8 cellular contexts compared by ENCODE assay signal in the genomic region with DNA sequence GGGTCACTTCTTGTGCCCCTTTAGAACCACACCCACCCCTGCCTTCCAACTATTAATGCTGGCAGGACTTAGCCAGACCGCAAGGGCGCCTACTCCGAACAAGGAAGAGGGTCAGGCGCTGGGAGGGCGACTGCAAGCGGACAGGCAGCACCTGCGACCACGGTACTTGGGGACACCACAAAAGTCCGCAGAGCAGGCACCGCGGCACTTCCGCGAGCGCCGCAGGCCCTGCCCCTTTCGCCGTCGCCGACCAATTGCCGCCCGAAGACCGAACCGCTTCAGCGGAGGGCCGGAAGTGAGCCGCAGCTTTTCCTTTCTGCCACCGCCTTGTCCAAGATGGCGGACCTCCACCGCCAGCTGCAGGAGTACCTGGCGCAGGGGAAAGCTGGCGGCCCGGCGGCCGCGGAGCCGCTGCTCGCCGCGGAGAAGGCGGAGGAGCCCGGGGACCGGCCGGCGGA. TPM values are rescaled to one million over a fixed set of nuclear protein-coding genes. Genes with fewer than 3 reads are reported as not detected.
DNase-seq lines count a peak whose midpoint lies in the region; ATAC-seq and TF ChIP-seq lines count a peak whose summit lies in the region.

A gene with protein sequence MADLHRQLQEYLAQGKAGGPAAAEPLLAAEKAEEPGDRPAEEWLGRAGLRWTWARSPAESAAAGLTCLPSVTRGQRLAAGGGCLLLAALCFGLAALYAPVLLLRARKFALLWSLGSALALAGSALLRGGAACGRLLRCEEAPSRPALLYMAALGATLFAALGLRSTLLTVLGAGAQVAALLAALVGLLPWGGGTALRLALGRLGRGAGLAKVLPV (plus strand): TSS at position 305 of the 458 bp plus-strand sequence. CDS start 32 bp downstream, at position 337.

- peak within 1 kb of the TSS; percentile 99 for H3K27ac Mint-ChIP-seq in neural progenitor cell

- peak within 1 kb of the TSS; percentile 83 for H3K4me2 ChIP-seq in HCT116 (ENCODE audit: low read length)
- H3K4me2 ChIP-seq in MM.1S (ENCODE audit: low read depth, low read length) = peak within 1 kb of the TSS; percentile 98
- peak within 1 kb of the TSS; percentile 82 for H3K4me2 ChIP-seq in neural progenitor cell

- RAD21 ChIA-PET in HCT116 (lab: Charles Lee; ENCODE audit: low non-redundant PET in 1 of 2, low total read pairs in 2 of 2, uncharacterized antibody in 2 of 2, unreplicated experiment in 2 of 2) = interaction anchor here in 1 of 2 experiments (1.0 kb wide), 1 partner anchor 110 kb away, joined by 4 read pairs; no protein-coding TSS in a partner anchor

- peak; percentile 92 for TF ChIP-seq POLR2A in HCT116 (IDR thresholded peaks at IDR 0.05; ENCODE audit: borderline replicate concordance, extremely low read depth, insufficient read depth, insufficient read length)
- peak in 1 of 4 donors; percentile 34 for TF ChIP-seq POLR2A in stomach (IDR thresholded peaks at IDR 0.05)

- CTCF ChIA-PET in HCT116 (lab: Charles Lee) = interaction anchor here (1.0 to 1.8 kb wide), 2 partner anchors 110 to 504 kb away, joined by 3 to 9 read pairs; no protein-coding TSS in a partner anchor

- H4K20me1 ChIP-seq in HCT116 (ENCODE audit: insufficient read depth) = no peaks in the 10 kb centered on the region
- no peaks in the 10 kb centered on the region for H4K20me1 ChIP-seq in MM.1S (ENCODE audit: insufficient read depth, low read length)
- peaks cover 29% of the 10 kb centered on the region for H4K20me1 ChIP-seq in neural progenitor cell (ENCODE audit: low read depth)

- H3K36me3 ChIP-seq in HCT116 (ENCODE audit: control insufficient read depth in 1 of 2, insufficient read depth in 2 of 2, low read length in 2 of 2) (peaks cover 5 to 6% of the 10 kb centered on the region in 2 experiments; a peak in 2 of 4 replicates), MM.1S (replicated peaks; ENCODE audit: insufficient read depth, low read length) (0 out of 2 replicates have a peak, but pooled peaks cover 3% of the 10 kb centered on the region), neural progenitor cell (peaks cover 5% of the 10 kb centered on the region), stomach (peaks cover 4 to 10% (median 9%) of the 10 kb centered on the region in 4 donors)

- H3K9me2 ChIP-seq in HCT116 (ENCODE audit: insufficient read depth) (no peaks in the 10 kb centered on the region), MM.1S (replicated peaks; ENCODE audit: insufficient read depth, low read length) (no peaks in the 10 kb centered on the region)

- WGBS in stomach, 5 donors = 0 to 1% (median 0%) methylated on average over 28 to 44 of the region's 44 CpGs

- no peak for TF ChIP-seq EP300 in stomach (IDR thresholded peaks at IDR 0.05)

- peaks cover 2% of the 10 kb centered on the region for H3K9me3 Mint-ChIP-seq in neural progenitor cell

- H3K27me3 Mint-ChIP-seq in neural progenitor cell (ENCODE audit: insufficient read depth, low read depth) = peaks cover 2% of the 10 kb centered on the region

- H3K9me3 ChIP-seq in HCT116 (ENCODE audit: control insufficient read depth in 1 of 2, insufficient read depth in 1 of 2, low read depth in 1 of 2, low read length in 2 of 2) (no peaks in the 10 kb centered on the region), MM.1S (replicated peaks; ENCODE audit: insufficient read depth, low read length) (no peaks in the 10 kb centered on the region), neural progenitor cell (ENCODE audit: low read depth) (no peaks in the 10 kb centered on the region), stomach (no peaks in the 10 kb centered on the region)

- H3K4me3 Mint-ChIP-seq in neural progenitor cell = peak within 1 kb of the TSS; percentile 94

- intact Hi-C loops in HCT116 (cut with micrococcal nuclease) = loop anchor here (2.0 kb wide), 2 partner anchors 110 to 174 kb away; a partner anchor contains a TSS
- intact Hi-C loops in stomach (cut with DNase I; ENCODE audit: low total_unique reads) = no loop called here

- no peak for TF ChIP-seq CTCF in HCT116 (IDR thresholded peaks at IDR 0.05 in 2 of 3, conservative IDR thresholded peaks at IDR 0.05 in 1 of 3; ENCODE audit: borderline replicate concordance in 1 of 3, insufficient read depth in 1 of 3, low read depth in 2 of 3, low read length in 2 of 3)
- no peak for TF ChIP-seq CTCF in MM.1S (IDR thresholded peaks at IDR 0.05; ENCODE audit: low read length)
- TF ChIP-seq CTCF in foreskin fibroblast (IDR thresholded peaks at IDR 0.05; ENCODE audit: low read depth, low read length) = no peak
- no peak for TF ChIP-seq CTCF in neural progenitor cell (IDR thresholded peaks at IDR 0.05)
- TF ChIP-seq CTCF in stomach (IDR thresholded peaks at IDR 0.05) = no peak

- H3K4me3 ChIP-seq in HCT116 (replicated peaks in 1 of 2; ENCODE audit: low read depth in 1 of 2, low read length in 2 of 2) (peak within 1 kb of the TSS; percentile 59 to 72), MM.1S (ENCODE audit: low read length) (peak within 1 kb of the TSS; percentile 87), foreskin fibroblast (ENCODE audit: low read depth in 1 of 2, low read length in 2 of 2) (peak within 1 kb of the TSS; percentile 46 to 68), neural progenitor cell (peak within 1 kb of the TSS; percentile 84), stomach (peak within 1 kb of the TSS; percentile 57 to 84 (median 76))

- H3K79me2 ChIP-seq in HCT116 (ENCODE audit: insufficient read depth, low read length) (peaks cover 13% of the 10 kb centered on the region), MM.1S (ENCODE audit: low read length) (peaks cover 32% of the 10 kb centered on the region), neural progenitor cell (ENCODE audit: low read depth) (peaks cover 32% of the 10 kb centered on the region)

- peaks cover 13 to 39% of the 10 kb centered on the region in 2 experiments for H3K4me1 ChIP-seq in HCT116 (ENCODE audit: control insufficient read depth in 1 of 2, insufficient read depth in 2 of 2, low read length in 2 of 2)
- peaks cover 37% of the 10 kb centered on the region for H3K4me1 ChIP-seq in MM.1S (ENCODE audit: low read length)
- H3K4me1 ChIP-seq in neural progenitor cell = peaks cover 29% of the 10 kb centered on the region
- H3K4me1 ChIP-seq in stomach = peaks cover 30 to 45% (median 37%) of the 10 kb centered on the region in 4 donors

- peaks cover 11% of the 10 kb centered on the region for H3K36me3 Mint-ChIP-seq in neural progenitor cell

- BruUV-seq in HCT116 (replicated peaks; lab: Mats Ljungman, UMichigan) = no TSS peak

- ATAC-seq in HCT116 = peak; percentile 83

- H3K4me1 Mint-ChIP-seq in neural progenitor cell = peaks cover 20% of the 10 kb centered on the region

- DNase-seq in GF-D8 (lab: John Stamatoyannopoulos, UW) (peak; percentile 85), HCT116 (ENCODE audit: low read depth, low spot score) (peak; percentile 82), MM.1S (peak; percentile 95), SHP77 (lab: John Stamatoyannopoulos, UW) (peak; percentile 85 to 91), activated gamma-delta T cell (lab: John Stamatoyannopoulos, UW) (peak; percentile 72), foreskin fibroblast (peak; percentile 91 to 97), neural progenitor cell (ENCODE audit: low spot score) (peak; percentile 95), stomach (peak; percentile 93)

- H2AFZ ChIP-seq in HCT116 (ENCODE audit: low read depth, low read length, poor library complexity, severe bottlenecking) (no peak within 1 kb of the TSS), MM.1S (ENCODE audit: low read length) (peak within 1 kb of the TSS; percentile 43), neural progenitor cell (replicated peaks) (peak within 1 kb of the TSS; percentile 71)

- H3K27ac ChIP-seq in HCT116 (ENCODE audit: low read depth, low read length) (peak within 1 kb of the TSS; percentile 98), MM.1S (ENCODE audit: low read length) (peak within 1 kb of the TSS; percentile 100), neural progenitor cell (peak within 1 kb of the TSS; percentile 93), stomach (peak within 1 kb of the TSS; percentile 90 to 99 (median 98))

- H3K27me3 ChIP-seq in HCT116 (ENCODE audit: insufficient read depth, low read length) (no peaks in the 10 kb centered on the region), MM.1S (replicated peaks; ENCODE audit: insufficient read depth, low read length) (no peaks in the 10 kb centered on the region), neural progenitor cell (no peaks in the 10 kb centered on the region), stomach (no peaks in the 10 kb centered on the region)

- TF ChIP-seq RAD21 in HCT116 (IDR thresholded peaks at IDR 0.05; ENCODE audit: low read depth) = no peak

- peak within 1 kb of the TSS; percentile 79 for H3K9ac ChIP-seq in HCT116 (ENCODE audit: low read length)
- H3K9ac ChIP-seq in MM.1S (ENCODE audit: low read length) = peak within 1 kb of the TSS; percentile 98
- peak within 1 kb of the TSS; percentile 66 for H3K9ac ChIP-seq in neural progenitor cell

- POLR2A ChIA-PET in HCT116 (lab: Charles Lee) = interaction anchor here (0.7 to 1.0 kb wide), 2 partner anchors 30 to 504 kb away, joined by 3 read pairs; no protein-coding TSS in a partner anchor

- peaks cover 45% of the 10 kb centered on the region for H3F3A ChIP-seq in MM.1S (ENCODE audit: insufficient read depth, low read length)
- peaks cover 43% of the 10 kb centered on the region for H3F3A ChIP-seq in neural progenitor cell (ENCODE audit: low read depth)

TF ChIP-seq in HCT116, 20 proteins besides CTCF, POLR2A, EP300 and RAD21 (continues in another document):
- TF ChIP-seq ZNF274 (IDR thresholded peaks at IDR 0.05; ENCODE audit: low read depth, low read length) (no peak), EGR1 (IDR thresholded peaks at IDR 0.05; ENCODE audit: low read depth) (0 out of 2 replicates have a peak, but pooled peaks have one; percentile 12), POLR2AphosphoS5 (IDR thresholded peaks at IDR 0.05; ENCODE audit: low read depth, low read length) (peak; percentile 92), YY1 (IDR thresholded peaks at IDR 0.05; ENCODE audit: extremely low read depth, insufficient replicate concordance, low read depth, low read length) (peak; percentile 98), EZH2 (IDR thresholded peaks at IDR 0.05) (no peak), FOSL1 (IDR thresholded peaks at IDR 0.05; ENCODE audit: low read depth) (no peak), SP1 (IDR thresholded peaks at IDR 0.05; ENCODE audit: low read depth) (peak; percentile 25; the same call in 1 of the 2 replicates)
- TF ChIP-seq, protein P1, sequence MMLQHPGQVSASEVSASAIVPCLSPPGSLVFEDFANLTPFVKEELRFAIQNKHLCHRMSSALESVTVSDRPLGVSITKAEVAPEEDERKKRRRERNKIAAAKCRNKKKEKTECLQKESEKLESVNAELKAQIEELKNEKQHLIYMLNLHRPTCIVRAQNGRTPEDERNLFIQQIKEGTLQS (IDR thresholded peaks at IDR 0.05) = no peak
- TF ChIP-seq, protein P2, sequence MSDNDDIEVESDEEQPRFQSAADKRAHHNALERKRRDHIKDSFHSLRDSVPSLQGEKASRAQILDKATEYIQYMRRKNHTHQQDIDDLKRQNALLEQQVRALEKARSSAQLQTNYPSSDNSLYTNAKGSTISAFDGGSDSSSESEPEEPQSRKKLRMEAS (IDR thresholded peaks at IDR 0.05) = no peak

RNA-seq across cellular contexts. Expression of the gene that starts here (rescaled TPM):
- total RNA-seq in HCT116 (2021; ENCODE audit: unreplicated experiment) (3.1 TPM), neural progenitor cell (ENCODE audit: low replicate concordance) (22.8 and 30.6 TPM in 2 replicates), stomach (10 to 100 TPM in 1 of 5 donors, 1 to 10 TPM in 4; 2.3 to 35.6 (median 7.2) TPM)
- polyA plus RNA-seq in HCT116 (2012) = not detected in 2 replicates
- 1 to 10 TPM; 2.1 to 6.5 (median 3.1) TPM for polyA plus RNA-seq in stomach

Comparison
In these comparisons a context has a peak if more than half of its experiments do, and no peak if none do; other contexts are left out.
1. Peak in every context shown above with its lines: DNase-seq, ATAC-seq, H3K4me3 ChIP-seq and H3K27ac ChIP-seq.